13 cellular contexts compared by ENCODE assay signal in the genomic region with DNA sequence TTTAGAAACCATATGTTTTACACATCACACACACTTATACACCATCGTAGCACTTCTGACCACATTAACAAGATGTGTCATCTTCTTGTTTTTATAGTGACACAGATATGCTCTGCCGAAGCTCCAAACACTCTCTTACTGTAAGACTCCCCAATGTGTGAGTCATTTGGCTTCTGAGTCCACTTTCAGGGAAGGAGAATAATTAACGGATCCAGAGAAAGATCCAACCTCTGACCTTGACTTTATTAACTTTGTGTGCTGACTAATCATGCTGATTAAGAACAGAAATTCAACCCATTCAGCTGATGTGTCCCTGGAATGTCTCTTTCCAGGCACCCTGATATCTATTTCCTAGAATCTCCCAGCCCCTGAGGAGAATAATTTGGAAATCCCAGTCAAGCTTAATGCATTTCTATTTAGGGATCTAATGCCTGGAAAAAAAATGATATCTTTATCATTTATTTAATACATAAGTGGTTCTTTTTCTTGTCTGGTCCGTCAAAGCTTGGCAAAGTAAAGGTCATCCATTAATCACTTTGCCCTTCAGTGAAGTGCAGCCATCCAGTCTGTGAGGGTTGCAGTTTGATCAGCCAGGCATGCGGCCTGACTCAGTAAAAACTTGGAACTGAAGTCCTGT.
DNase-seq lines count a peak whose midpoint lies in the region; ATAC-seq and TF ChIP-seq lines count a peak whose summit lies in the region.
"Had no signal": no experiment of that assay in that cellular context is flagged by ENCODE, and none has a peak within 500 bp of the region (broad histone marks: within the 10 kb centered on the region; RNA-seq: fewer than 3 reads in every experiment).

No MANE protein-coding gene starts in this region.

- peaks cover 0 to 2% of the 10 kb centered on the region in 2 donors for H3K9me3 ChIP-seq in lung (ENCODE audit: control insufficient read depth in 2 of 2, insufficient read depth in 1 of 2, low read length in 1 of 2)

- no peaks in the 10 kb centered on the region for H3K4me1 ChIP-seq in lung (ENCODE audit: control insufficient read depth in 2 of 2, insufficient read depth in 2 of 2, low read length in 2 of 2)
- H3K4me1 ChIP-seq: parathyroid adenoma had no signal

- H3K27ac Mint-ChIP-seq in chondrocyte (ENCODE audit: unreplicated experiment) = peak overlapping the region; percentile 52
- H3K27ac Mint-ChIP-seq in activated T-cell treated with anti-CD3 and anti-CD28 coated beads, Interleukin-2, amount 50 U/mL, for 24 hours = no peak overlapping the region
- H3K27ac Mint-ChIP-seq: CD4-positive, CD25-positive, alpha-beta regulatory T cell had no signal

- peaks cover 14% of the 10 kb centered on the region for H3K9me3 Mint-ChIP-seq in chondrocyte (ENCODE audit: low read depth)
- peaks cover 6% of the 10 kb centered on the region for H3K9me3 Mint-ChIP-seq in activated T-cell treated with anti-CD3 and anti-CD28 coated beads, Interleukin-2, amount 50 U/mL, for 24 hours

- peak; percentile 73 for ATAC-seq in lung (ENCODE audit: insufficient read depth, low FRiP score)
- ATAC-seq: GM12878 had no signal

- DNase-seq in AG08396 (ENCODE audit: low spot score) (peak; percentile 29), HT1080 (ENCODE audit: low read depth) (peak; percentile 95), chondrocyte (ENCODE audit: low spot score) (no peak), lung (ENCODE audit: low spot score) (no peak), HuH-7.5 (ENCODE audit: low spot score) (no peak), NCI-H1092 treated with DMSO at 0.1 percent for 48 hours (lab: John Stamatoyannopoulos, UW) (no peak), posterior cingulate gyrus (no peak)
- no peak for DNase-seq in activated T-cell treated with anti-CD3 and anti-CD28 coated beads, Interleukin-2, amount 50 U/mL, for 24 hours
- DNase-seq: CD4-positive, CD25-positive, alpha-beta regulatory T cell; NCI-H748 treated with DMSO at 0.1 percent for 48 hours had no signal

- intact Hi-C loops in posterior cingulate gyrus (cut with DNase I) = no loop called here

- WGBS in lung, 2 donors = 65 to 81% methylated on average over 5 of the region's 5 CpGs

- H3K36me3 ChIP-seq in lung (ENCODE audit: control insufficient read depth in 2 of 2, insufficient read depth in 2 of 2, low read length in 2 of 2) = no peaks in the 10 kb centered on the region

- H3K4me3 ChIP-seq in lung = no peak overlapping the region
- H3K4me3 ChIP-seq: GM12878 had no signal

- no peaks in the 10 kb centered on the region for H3K27me3 Mint-ChIP-seq in chondrocyte (ENCODE audit: low read depth)
- no peaks in the 10 kb centered on the region for H3K27me3 Mint-ChIP-seq in activated T-cell treated with anti-CD3 and anti-CD28 coated beads, Interleukin-2, amount 50 U/mL, for 24 hours
- H3K27me3 Mint-ChIP-seq: CD4-positive, CD25-positive, alpha-beta regulatory T cell had no signal

- TF ChIP-seq CTCF in chondrocyte (IDR thresholded peaks at IDR 0.05) (no peak), lung (IDR thresholded peaks at IDR 0.05; ENCODE audit: control extremely low read depth, extremely low read depth) (no peak)

- no peak overlapping the region for H3K4me3 Mint-ChIP-seq in chondrocyte (ENCODE audit: unreplicated experiment)
- no peak overlapping the region for H3K4me3 Mint-ChIP-seq in activated T-cell treated with anti-CD3 and anti-CD28 coated beads, Interleukin-2, amount 50 U/mL, for 24 hours
- H3K4me3 Mint-ChIP-seq: CD4-positive, CD25-positive, alpha-beta regulatory T cell had no signal

- H3K4me1 Mint-ChIP-seq in chondrocyte (ENCODE audit: low read depth) = peaks cover 21% of the 10 kb centered on the region
- no peaks in the 10 kb centered on the region for H3K4me1 Mint-ChIP-seq in activated T-cell treated with anti-CD3 and anti-CD28 coated beads, Interleukin-2, amount 50 U/mL, for 24 hours (ENCODE audit: low read depth)
- H3K4me1 Mint-ChIP-seq: CD4-positive, CD25-positive, alpha-beta regulatory T cell had no signal

- H3K27me3 ChIP-seq in lung (ENCODE audit: control insufficient read depth, insufficient read depth) = no peaks in the 10 kb centered on the region

- no peaks in the 10 kb centered on the region for H3K36me3 Mint-ChIP-seq in chondrocyte (ENCODE audit: low read depth)
- no peaks in the 10 kb centered on the region for H3K36me3 Mint-ChIP-seq in activated T-cell treated with anti-CD3 and anti-CD28 coated beads, Interleukin-2, amount 50 U/mL, for 24 hours (ENCODE audit: low read depth)
- H3K36me3 Mint-ChIP-seq: CD4-positive, CD25-positive, alpha-beta regulatory T cell had no signal

- no peak overlapping the region for H3K27ac ChIP-seq in lung (ENCODE audit: low read depth in 1 of 2, low read length in 1 of 2)
- H3K27ac ChIP-seq: KMS-11, parathyroid adenoma had no signal

Comparison
In these comparisons a context has a peak if more than half of its experiments do, and no peak if none do; other contexts are left out.
1. DNase-seq: peak in AG08396 (single experiment) and HT1080 (single experiment); none in chondrocyte (single experiment), lung (single experiment), activated T-cell treated with anti-CD3 and anti-CD28 coated beads, Interleukin-2, amount 50 U/mL, for 24 hours (single experiment), HuH-7.5 (single experiment), NCI-H1092 treated with DMSO at 0.1 percent for 48 hours (single experiment) and posterior cingulate gyrus (0 of 10).